In genomic region chr1:83016354-83016753, GRCh38 we compare ENCODE assay signal across 32 cellular contexts.
"Had no signal": no experiment of that assay in that cellular context is flagged by ENCODE, and none has a peak within 500 bp of the region (broad histone marks: within the 10 kb centered on the region; RNA-seq: fewer than 3 reads in every experiment).

No MANE protein-coding gene starts in this region.

- H3K36me3 ChIP-seq: adrenal gland, ascending aorta, brain microvascular endothelial cell, breast epithelium, cardiac muscle cell had no signal

- H3K9me3 ChIP-seq: adrenal gland, body of pancreas had no signal

- H3K27ac ChIP-seq: adrenal gland, ascending aorta, body of pancreas, brain microvascular endothelial cell, breast epithelium, cardiac muscle cell had no signal

- ATAC-seq: activated naive CD4-positive, alpha-beta T cell treated with anti-CD3 and anti-CD28 coated beads, Interleukin-2, amount 50 U/mL, for 72 hours; activated naive CD8-positive, alpha-beta T cell treated with anti-CD3 and anti-CD28 coated beads, Interleukin-2, amount 50 U/mL, for 24 hours; activated T-cell treated with anti-CD3 and anti-CD28 coated beads, Interleukin-2, amount 50 U/mL, for 4 hours; activated T-cell treated with anti-CD3 and anti-CD28 coated beads, Interleukin-2, amount 50 U/mL, for 72 hours; activated T-helper 17 cell treated with anti-CD3 and anti-CD28 coated beads, Interleukin-2, amount 50 U/mL, for 72 hours; body of pancreas had no signal

- H3K4me1 ChIP-seq: adrenal gland, ascending aorta, body of pancreas, breast epithelium had no signal

- H3K27me3 ChIP-seq: adrenal gland, ascending aorta, body of pancreas, brain microvascular endothelial cell, breast epithelium, cardiac muscle cell had no signal

- DNase-seq: activated effector memory CD4-positive, alpha-beta T cell treated with anti-CD3 and anti-CD28 coated beads, Interleukin-2, amount 50 U/mL, for 16 hours; activated effector memory CD4-positive, alpha-beta T cell treated with Interleukin-2 at 50 U/mL for 16 hours; activated gamma-delta T cell; activated gamma-delta T cell treated with Interleukin-2 at 50 U/mL for 16 hours; activated naive CD4-positive, alpha-beta T cell; activated naive CD4-positive, alpha-beta T cell treated with anti-CD3 and anti-CD28 coated beads for 36 hours; activated naive CD4-positive, alpha-beta T cell treated with anti-CD3 and anti-CD28 coated beads, Interleukin-2, amount 10 ng/mL, durations not matched to agents 7 days and 5 days; activated naive CD4-positive, alpha-beta T cell treated with anti-CD3 and anti-CD28 coated beads, Interleukin-2, amount 50 U/mL, for 16 hours; activated naive CD4-positive, alpha-beta T cell treated with Interleukin-2 at 50 U/mL for 16 hours; activated naive CD8-positive, alpha-beta T cell treated with anti-CD3 and anti-CD28 coated beads for 36 hours; activated naive CD8-positive, alpha-beta T cell treated with anti-CD3 and anti-CD28 coated beads, Interleukin-2, amount 10 ng/mL, durations not matched to agents 7 days and 5 days; activated naive CD8-positive, alpha-beta T cell treated with anti-CD3 and anti-CD28 coated beads, Interleukin-2, amount 50 U/mL, for 24 hours; activated T-cell treated with anti-CD3 and anti-CD28 coated beads, Interleukin-2, amount 50 U/mL, for 1 hour; activated T-cell treated with anti-CD3 and anti-CD28 coated beads, Interleukin-2, amount 50 U/mL, for 24 hours; activated T-cell treated with anti-CD3 and anti-CD28 coated beads, Interleukin-2, amount 50 U/mL, for 4 hours; activated T-cell treated with anti-CD3 and anti-CD28 coated beads, Interleukin-2, amount 50 U/mL, for 48 hours; activated T-cell treated with anti-CD3 and anti-CD28 coated beads, Interleukin-2, amount 50 U/mL, for 72 hours; adrenal gland; amniotic stem cell; amygdala; anterior cingulate cortex; aorta; body of pancreas; brain microvascular endothelial cell; caudate nucleus; central memory CD4-positive, alpha-beta T cell; cerebellar nuclear complex had no signal

- H3K4me3 ChIP-seq: adrenal gland, ascending aorta, body of pancreas, breast epithelium, cardiac muscle cell had no signal
